ENCODE assay signal across 25 cellular contexts in the genomic region with DNA sequence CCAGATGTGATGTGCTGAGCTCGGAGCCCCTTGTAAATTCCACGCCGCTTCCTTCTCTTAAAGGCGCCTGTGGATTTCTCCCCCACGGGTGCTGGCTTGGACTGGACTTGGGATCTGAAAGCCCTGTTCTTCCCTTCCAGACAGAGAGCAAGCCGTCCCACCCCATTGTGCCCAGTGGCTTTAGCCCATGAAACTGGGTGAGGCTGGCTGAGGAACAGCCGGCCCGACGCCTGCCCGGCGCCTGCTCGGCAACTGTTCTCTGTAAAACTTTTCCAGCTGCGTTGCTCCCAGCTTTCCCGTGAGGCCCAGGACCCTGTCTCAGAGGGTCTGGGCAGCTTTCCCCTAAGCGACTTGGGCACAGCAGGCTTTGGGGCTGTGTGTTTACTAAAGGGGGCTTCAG.
"Had no signal": no experiment of that assay in that cellular context is flagged by ENCODE, and none has a peak within 500 bp of the region (broad histone marks: within the 10 kb centered on the region; RNA-seq: fewer than 3 reads in every experiment).

No MANE protein-coding gene starts in this region.

- ATAC-seq: heart left ventricle; naive thymus-derived CD8-positive, alpha-beta T cell; pancreas; right cardiac atrium; stimulated activated naive B cell treated with anti-CD40 and anti-IgM and Interleukin-4, amounts not matched to agents 10 μg/mL and 1 μg/mL and 100 μg/mL, for 72 hours; stimulated activated naive CD8-positive, alpha-beta T cell treated with anti-CD3 and anti-CD28 coated beads, Interleukin-15, Interleukin-2, amounts not matched to agents 100 U/mL and 50 U/mL, for 24 hours had no signal

- H3K4me1 ChIP-seq: heart left ventricle, left ventricle myocardium inferior, pancreas, prostate gland, sigmoid colon, stomach, testis, thyroid gland, transverse colon, upper lobe of left lung, vagina had no signal

- H3K27me3 Mint-ChIP-seq: naive thymus-derived CD8-positive, alpha-beta T cell; stimulated activated naive B cell treated with anti-CD40 and anti-IgM and Interleukin-4, amounts not matched to agents 10 μg/mL and 1 μg/mL and 100 μg/mL, for 72 hours had no signal

- H3K27ac Mint-ChIP-seq: mesothelial cell of epicardium; naive thymus-derived CD8-positive, alpha-beta T cell; nephron progenitor cell; stimulated activated naive B cell treated with anti-CD40 and anti-IgM and Interleukin-4, amounts not matched to agents 10 μg/mL and 1 μg/mL and 100 μg/mL, for 72 hours had no signal

- DNase-seq: islet precursor cell; left ventricle myocardium inferior; mesendoderm; naive thymus-derived CD8-positive, alpha-beta T cell; nephron progenitor cell; sigmoid colon; stimulated activated CD4-positive, alpha-beta T cell treated with anti-CD3 and anti-CD28 coated beads, Interleukin-12 subunit alpha, Interleukin-12 subunit beta, amount 100 ng/mL, for 4 hours; stimulated activated CD4-positive, alpha-beta T cell treated with anti-CD3 and anti-CD28 coated beads, Interleukin-15, amount 100 ng/mL, for 24 hours; stimulated activated CD4-positive, alpha-beta T cell treated with anti-CD3 and anti-CD28 coated beads, Interleukin-2, amount 100 ng/mL, for 24 hours; stimulated activated CD4-positive, alpha-beta T cell treated with anti-CD3 and anti-CD28 coated beads, Interleukin-4, amount 100 ng/mL, for 1 hour; stimulated activated naive B cell treated with anti-CD40 and anti-IgM and Interleukin-4, amounts not matched to agents 10 μg/mL and 1 μg/mL and 100 μg/mL, for 72 hours; stimulated activated naive CD8-positive, alpha-beta T cell treated with anti-CD3 and anti-CD28 coated beads, Interleukin-15, Interleukin-2, amounts not matched to agents 100 U/mL and 50 U/mL, for 24 hours; stomach; testis; thyroid gland; transverse colon; upper lobe of left lung had no signal

- H3K4me1 Mint-ChIP-seq: mesothelial cell of epicardium; naive thymus-derived CD8-positive, alpha-beta T cell; nephron progenitor cell; stimulated activated naive B cell treated with anti-CD40 and anti-IgM and Interleukin-4, amounts not matched to agents 10 μg/mL and 1 μg/mL and 100 μg/mL, for 72 hours had no signal

- H3K4me3 Mint-ChIP-seq: mesothelial cell of epicardium; naive thymus-derived CD8-positive, alpha-beta T cell; nephron progenitor cell; stimulated activated naive B cell treated with anti-CD40 and anti-IgM and Interleukin-4, amounts not matched to agents 10 μg/mL and 1 μg/mL and 100 μg/mL, for 72 hours had no signal

- H3K27me3 ChIP-seq: pancreas, testis, thyroid gland, transverse colon, upper lobe of left lung, vagina had no signal

- H3K27ac ChIP-seq: heart left ventricle, left ventricle myocardium inferior, pancreas, prostate gland, sigmoid colon, skin epidermis, stomach, testis, thyroid gland, transverse colon, upper lobe of left lung, vagina had no signal

- H3K4me3 ChIP-seq: heart left ventricle, left ventricle myocardium inferior, lung, pancreas, prostate gland, sigmoid colon, skin epidermis, stomach, testis, thyroid gland, transverse colon, upper lobe of left lung, vagina had no signal

- H3K9me3 Mint-ChIP-seq: mesothelial cell of epicardium; nephron progenitor cell; stimulated activated naive B cell treated with anti-CD40 and anti-IgM and Interleukin-4, amounts not matched to agents 10 μg/mL and 1 μg/mL and 100 μg/mL, for 72 hours had no signal

- H3K36me3 ChIP-seq: heart left ventricle, left ventricle myocardium inferior, pancreas, prostate gland, sigmoid colon, stomach, thyroid gland, transverse colon, upper lobe of left lung, vagina had no signal

- H3K36me3 Mint-ChIP-seq: mesothelial cell of epicardium; stimulated activated naive B cell treated with anti-CD40 and anti-IgM and Interleukin-4, amounts not matched to agents 10 μg/mL and 1 μg/mL and 100 μg/mL, for 72 hours had no signal

- H3K9me3 ChIP-seq: heart left ventricle, left ventricle myocardium inferior, pancreas, prostate gland, sigmoid colon, stomach, testis, thyroid gland, transverse colon, upper lobe of left lung, vagina had no signal
